In genomic region chr11:82507288-82507687, GRCh38 we compare ENCODE assay signal across 24 cellular contexts.
"Had no signal": no experiment of that assay in that cellular context is flagged by ENCODE, and none has a peak within 500 bp of the region (broad histone marks: within the 10 kb centered on the region; RNA-seq: fewer than 3 reads in every experiment).

No MANE protein-coding gene starts in this region.

- H3K27me3 Mint-ChIP-seq: activated CD4-positive, alpha-beta memory T cell treated with anti-CD3 and anti-CD28 coated beads for 36 hours; activated CD8-positive, alpha-beta memory T cell treated with anti-CD3 and anti-CD28 coated beads, Interleukin-2, amount 10 ng/mL, durations not matched to agents 7 days and 5 days; stimulated activated naive CD8-positive, alpha-beta T cell treated with anti-CD3 and anti-CD28 coated beads, Interleukin-15, Interleukin-2, amounts not matched to agents 100 ng/mL and 50 ng/mL, for 24 hours had no signal

- H3K9me3 Mint-ChIP-seq: activated CD4-positive, alpha-beta memory T cell treated with anti-CD3 and anti-CD28 coated beads for 36 hours; stimulated activated naive CD8-positive, alpha-beta T cell treated with anti-CD3 and anti-CD28 coated beads, Interleukin-15, Interleukin-2, amounts not matched to agents 100 ng/mL and 50 ng/mL, for 24 hours had no signal

- H3K27ac Mint-ChIP-seq: activated CD4-positive, alpha-beta memory T cell treated with anti-CD3 and anti-CD28 coated beads for 36 hours; activated CD8-positive, alpha-beta memory T cell treated with anti-CD3 and anti-CD28 coated beads, Interleukin-2, amount 10 ng/mL, durations not matched to agents 7 days and 5 days; nephron progenitor cell; stimulated activated naive CD8-positive, alpha-beta T cell treated with anti-CD3 and anti-CD28 coated beads, Interleukin-15, Interleukin-2, amounts not matched to agents 100 ng/mL and 50 ng/mL, for 24 hours had no signal

- H3K4me1 Mint-ChIP-seq: activated CD8-positive, alpha-beta memory T cell treated with anti-CD3 and anti-CD28 coated beads, Interleukin-2, amount 10 ng/mL, durations not matched to agents 7 days and 5 days had no signal

- H3K4me3 Mint-ChIP-seq: activated CD4-positive, alpha-beta memory T cell treated with anti-CD3 and anti-CD28 coated beads for 36 hours; activated CD8-positive, alpha-beta memory T cell treated with anti-CD3 and anti-CD28 coated beads, Interleukin-2, amount 10 ng/mL, durations not matched to agents 7 days and 5 days; nephron progenitor cell; stimulated activated naive CD8-positive, alpha-beta T cell treated with anti-CD3 and anti-CD28 coated beads, Interleukin-15, Interleukin-2, amounts not matched to agents 100 ng/mL and 50 ng/mL, for 24 hours had no signal

- H3K4me3 ChIP-seq: body of pancreas, cardiac muscle cell, heart left ventricle, mucosa of descending colon, pancreas, psoas muscle, right atrium auricular region, thyroid gland, upper lobe of right lung had no signal

- H3K36me3 Mint-ChIP-seq: activated CD4-positive, alpha-beta memory T cell treated with anti-CD3 and anti-CD28 coated beads for 36 hours; activated CD8-positive, alpha-beta memory T cell treated with anti-CD3 and anti-CD28 coated beads, Interleukin-2, amount 10 ng/mL, durations not matched to agents 7 days and 5 days had no signal

- DNase-seq: activated CD4-positive, alpha-beta memory T cell treated with anti-CD3 and anti-CD28 coated beads for 36 hours; activated CD4-positive, alpha-beta T cell treated with anti-CD3 and anti-CD28 coated beads for 48 hours; activated CD8-positive, alpha-beta memory T cell treated with anti-CD3 and anti-CD28 coated beads, Interleukin-2, amount 10 ng/mL, durations not matched to agents 7 days and 5 days; activated gamma-delta T cell; activated naive CD4-positive, alpha-beta T cell treated with anti-CD3 and anti-CD28 coated beads, Interleukin-2, amount 50 U/mL, for 16 hours; activated T-cell treated with anti-CD3 and anti-CD28 coated beads for 4 hours; anterior cingulate cortex; body of pancreas; cortex of kidney; heart left ventricle; islet precursor cell; left cardiac atrium; mesenchymal stem cell; mucosa of descending colon; nephron progenitor cell; pancreas; psoas muscle; stimulated activated CD4-positive, alpha-beta T cell treated with anti-CD3 and anti-CD28 coated beads, Interleukin-4, amount 100 ng/mL, for 4 hours; substantia nigra; thyroid gland; upper lobe of right lung had no signal
